27 cellular contexts compared by ENCODE assay signal in genomic region chr2:85718885-85719487, GRCh38. TPM values are rescaled to one million over a fixed set of nuclear protein-coding genes. Genes with fewer than 3 reads are reported as not detected.
"Had no signal": no experiment of that assay in that cellular context is flagged by ENCODE, and none has a peak within 500 bp of the region (broad histone marks: within the 10 kb centered on the region; RNA-seq: fewer than 3 reads in every experiment).

No MANE protein-coding gene starts in this region.

- H3K4me3 Mint-ChIP-seq: activated B cell treated with CpG ODN at 0.5 μM for 24 hours; activated CD4-positive, alpha-beta memory T cell treated with anti-CD3 and anti-CD28 coated beads for 36 hours; activated CD4-positive, alpha-beta T cell treated with anti-CD3 and anti-CD28 coated beads for 36 hours; activated naive CD4-positive, alpha-beta T cell treated with anti-CD3 and anti-CD28 coated beads for 36 hours; activated naive CD8-positive, alpha-beta T cell treated with anti-CD3 and anti-CD28 coated beads, Interleukin-2, amount 10 ng/mL, durations not matched to agents 7 days and 5 days; activated T-cell treated with anti-CD3 and anti-CD28 coated beads, Interleukin-2, amount 50 U/mL, for 72 hours; nephron; stimulated activated naive CD8-positive, alpha-beta T cell treated with anti-CD3 and anti-CD28 coated beads, Interleukin-15, Interleukin-2, amounts not matched to agents 100 ng/mL and 50 ng/mL, for 24 hours; T-helper 1 cell treated with Interleukin-12 subunit alpha and Interleukin-12 subunit beta and Interleukin-4 antibody, amounts not matched to agents 30 μg/mL and 1 μg/mL, for 36 hours had no signal

- ATAC-seq: activated CD4-positive, alpha-beta T cell treated with anti-CD3 and anti-CD28 coated beads for 36 hours; activated T-cell treated with anti-CD3 and anti-CD28 coated beads, Interleukin-2, amount 50 U/mL, for 72 hours; foreskin keratinocyte had no signal

- H3K27me3 Mint-ChIP-seq: activated CD4-positive, alpha-beta memory T cell treated with anti-CD3 and anti-CD28 coated beads for 36 hours; activated CD4-positive, alpha-beta T cell treated with anti-CD3 and anti-CD28 coated beads for 36 hours; stimulated activated naive CD8-positive, alpha-beta T cell treated with anti-CD3 and anti-CD28 coated beads, Interleukin-15, Interleukin-2, amounts not matched to agents 100 ng/mL and 50 ng/mL, for 24 hours had no signal

- H3K27ac Mint-ChIP-seq: activated B cell treated with CpG ODN at 0.5 μM for 24 hours; activated CD4-positive, alpha-beta memory T cell treated with anti-CD3 and anti-CD28 coated beads for 36 hours; activated CD4-positive, alpha-beta T cell treated with anti-CD3 and anti-CD28 coated beads for 36 hours; activated naive CD4-positive, alpha-beta T cell treated with anti-CD3 and anti-CD28 coated beads for 36 hours; activated T-cell treated with anti-CD3 and anti-CD28 coated beads, Interleukin-2, amount 50 U/mL, for 72 hours; stimulated activated naive CD8-positive, alpha-beta T cell treated with anti-CD3 and anti-CD28 coated beads, Interleukin-15, Interleukin-2, amounts not matched to agents 100 ng/mL and 50 ng/mL, for 24 hours; T-helper 1 cell treated with Interleukin-12 subunit alpha and Interleukin-12 subunit beta and Interleukin-4 antibody, amounts not matched to agents 30 μg/mL and 1 μg/mL, for 36 hours had no signal

- H3K27ac ChIP-seq: foreskin keratinocyte, sigmoid colon, transverse colon had no signal

- H3K4me3 ChIP-seq: sigmoid colon, transverse colon had no signal

- H3K27me3 ChIP-seq: sigmoid colon, transverse colon had no signal

- H3K9me3 ChIP-seq: sigmoid colon, transverse colon had no signal

- H3K4me1 Mint-ChIP-seq: activated B cell treated with CpG ODN at 0.5 μM for 24 hours had no signal

- H3K4me1 ChIP-seq: foreskin keratinocyte had no signal

- H3K36me3 ChIP-seq: sigmoid colon, transverse colon had no signal

- H3K36me3 Mint-ChIP-seq: activated CD4-positive, alpha-beta memory T cell treated with anti-CD3 and anti-CD28 coated beads for 36 hours had no signal

- H3K9me3 Mint-ChIP-seq: activated B cell treated with CpG ODN at 0.5 μM for 24 hours; stimulated activated naive CD8-positive, alpha-beta T cell treated with anti-CD3 and anti-CD28 coated beads, Interleukin-15, Interleukin-2, amounts not matched to agents 100 ng/mL and 50 ng/mL, for 24 hours had no signal

- FAIRE-seq: endometrium, urothelium cell line had no signal

- DNase-seq: activated B cell treated with CpG ODN at 0.5 μM for 24 hours; activated CD4-positive, alpha-beta memory T cell treated with anti-CD3 and anti-CD28 coated beads for 36 hours; activated CD4-positive, alpha-beta T cell treated with anti-CD3 and anti-CD28 coated beads for 36 hours; activated effector memory CD4-positive, alpha-beta T cell treated with Interleukin-2 at 50 U/mL for 16 hours; activated naive CD4-positive, alpha-beta T cell treated with anti-CD3 and anti-CD28 coated beads for 36 hours; activated naive CD8-positive, alpha-beta T cell treated with anti-CD3 and anti-CD28 coated beads, Interleukin-2, amount 10 ng/mL, durations not matched to agents 7 days and 5 days; activated T-cell treated with anti-CD3 and anti-CD28 coated beads, Interleukin-2, amount 50 U/mL, for 72 hours; effector CD4-positive, alpha-beta T cell; foreskin keratinocyte; hippocampal formation; kidney glomerular epithelial cell; midbrain; nucleus accumbens; sigmoid colon; stimulated activated CD4-positive, alpha-beta T cell treated with anti-CD3 and anti-CD28 coated beads, Interleukin-4, amount 100 ng/mL, for 4 hours; T1000; transverse colon had no signal

RNA-seq across cellular contexts. Expression of gene GNLY, which starts 24.8 kb away (rescaled TPM):
- total RNA-seq: cerebellum, epithelial cell of proximal tubule, foreskin keratinocyte had no signal
- polyA plus RNA-seq: fibroblast of lung, foreskin keratinocyte had no signal

RNA-seq across cellular contexts. Expression of gene ATOH8, which starts 34.8 kb away (rescaled TPM):
- total RNA-seq: activated B cell treated with CpG ODN at 0.5 μM for 24 hours; activated CD4-positive, alpha-beta memory T cell treated with anti-CD3 and anti-CD28 coated beads for 36 hours; activated CD4-positive, alpha-beta T cell treated with anti-CD3 and anti-CD28 coated beads for 36 hours; activated naive CD4-positive, alpha-beta T cell treated with anti-CD3 and anti-CD28 coated beads for 36 hours; activated naive CD8-positive, alpha-beta T cell treated with anti-CD3 and anti-CD28 coated beads, Interleukin-2, amount 10 ng/mL, durations not matched to agents 7 days and 5 days; activated T-cell treated with anti-CD3 and anti-CD28 coated beads, Interleukin-2, amount 50 U/mL, for 72 hours; foreskin keratinocyte had no signal
- polyA plus RNA-seq: foreskin keratinocyte had no signal

RNA-seq across cellular contexts. Expression of gene SFTPB, which starts 51.0 kb away (rescaled TPM):
- total RNA-seq: activated B cell treated with CpG ODN at 0.5 μM for 24 hours; activated CD4-positive, alpha-beta memory T cell treated with anti-CD3 and anti-CD28 coated beads for 36 hours; activated CD4-positive, alpha-beta T cell treated with anti-CD3 and anti-CD28 coated beads for 36 hours; activated naive CD4-positive, alpha-beta T cell treated with anti-CD3 and anti-CD28 coated beads for 36 hours; activated naive CD8-positive, alpha-beta T cell treated with anti-CD3 and anti-CD28 coated beads, Interleukin-2, amount 10 ng/mL, durations not matched to agents 7 days and 5 days; activated T-cell treated with anti-CD3 and anti-CD28 coated beads, Interleukin-2, amount 50 U/mL, for 72 hours; epithelial cell of proximal tubule; fibroblast of lung; foreskin keratinocyte; liver; myocyte; sigmoid colon; transverse colon had no signal
- polyA plus RNA-seq: fibroblast of lung, foreskin keratinocyte, liver had no signal
